6 cellular contexts compared by ENCODE assay signal in the genomic region with DNA sequence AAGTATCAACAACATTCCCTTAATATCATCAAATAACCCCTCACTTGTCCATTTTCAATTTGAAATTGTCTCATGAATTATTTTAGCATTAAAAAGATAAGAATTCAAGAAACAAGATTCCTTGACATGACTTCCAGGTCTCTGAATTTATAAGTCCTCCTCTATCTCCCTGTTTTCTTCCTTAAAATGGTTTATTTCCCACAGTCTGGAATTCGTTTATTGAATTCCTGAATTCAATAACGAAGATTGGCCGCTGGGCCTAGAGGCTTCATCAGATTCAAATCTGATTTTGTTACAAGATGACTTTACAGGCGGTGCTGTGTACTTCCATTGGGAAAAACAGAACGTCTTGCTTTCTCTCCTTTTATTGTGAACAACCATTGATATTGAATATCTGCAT.
"Had no signal": no experiment of that assay in that cellular context is flagged by ENCODE, and none has a peak within 500 bp of the region (broad histone marks: within the 10 kb centered on the region; RNA-seq: fewer than 3 reads in every experiment).

No MANE protein-coding gene starts in this region.

- H3K9ac ChIP-seq: KMS-11 had no signal

- DNase-seq: IMR-90, KBM-7, KG1 had no signal

- H3K27ac ChIP-seq: HL-60, KMS-11 had no signal

- H3K4me2 ChIP-seq: KMS-11 had no signal

- FAIRE-seq: HTR-8/SVneo had no signal
